Comparison of ENCODE assay signal across 1 cellular context in genomic region chr4:41196633-41197332, GRCh38.
TF ChIP-seq lines count a peak whose summit lies in the region.

No MANE protein-coding gene starts in this region.

TF ChIP-seq in SK-N-SH treated with all-trans-retinoic acid at 6 μM for 48 hours, 23 proteins besides CTCF, POLR2A, EP300 and RAD21 (continued from another document):
- TF ChIP-seq RARB (CRISPR knock-in tag; IDR thresholded peaks at IDR 0.05) = no peak
- no peak for TF ChIP-seq CSRNP3 (CRISPR knock-in tag; IDR thresholded peaks at IDR 0.05)
- TF ChIP-seq PATZ1 (CRISPR knock-in tag; IDR thresholded peaks at IDR 0.05; ENCODE audit: borderline replicate concordance) = no peak
- TF ChIP-seq ZNF565 (CRISPR knock-in tag; conservative IDR thresholded peaks at IDR 0.05; ENCODE audit: low read depth) = no peak
- TF ChIP-seq ARNTL (CRISPR knock-in tag; IDR thresholded peaks at IDR 0.05; ENCODE audit: borderline replicate concordance, low read depth) = no peak
- no peak for TF ChIP-seq ZFP30 (CRISPR knock-in tag; IDR thresholded peaks at IDR 0.05)
